In genomic region chr18:49321800-49322461, GRCh38 we compare ENCODE assay signal across 19 cellular contexts.
DNase-seq lines count a peak whose midpoint lies in the region; ATAC-seq and TF ChIP-seq lines count a peak whose summit lies in the region.
"Had no signal": no experiment of that assay in that cellular context is flagged by ENCODE, and none has a peak within 500 bp of the region (broad histone marks: within the 10 kb centered on the region; RNA-seq: fewer than 3 reads in every experiment).

No MANE protein-coding gene starts in this region.

- H3K4me3 ChIP-seq in breast epithelium (no peak overlapping the region), astrocyte of the cerebellum (ENCODE audit: low read depth, low read length) (no peak overlapping the region), foreskin fibroblast (ENCODE audit: low read depth in 1 of 2, low read length in 2 of 2) (no peak overlapping the region)
- H3K4me3 ChIP-seq: colonic mucosa, tibial artery had no signal

- no peak for ATAC-seq in GM21737 (IDR thresholded peaks at IDR 0.05; ENCODE audit: unreplicated experiment)
- no peak for ATAC-seq in sciatic nerve
- ATAC-seq: left ventricle myocardium superior, Right ventricle myocardium inferior had no signal

- H3K9me3 Mint-ChIP-seq in MCF 10A (ENCODE audit: unreplicated experiment), result no peaks in the 10 kb centered on the region
- H3K9me3 Mint-ChIP-seq: neural crest cell had no signal

- TF ChIP-seq POLR2A in breast epithelium (IDR thresholded peaks at IDR 0.05), result no peak

- BruUV-seq in MCF 10A (replicated peaks; lab: Mats Ljungman, UMichigan), result no TSS peak

- TF ChIP-seq CTCF in MCF 10A (IDR thresholded peaks at IDR 0.05; ENCODE audit: unreplicated experiment) (no peak), breast epithelium (IDR thresholded peaks at IDR 0.05) (no peak), astrocyte of the cerebellum (IDR thresholded peaks at IDR 0.05; ENCODE audit: low read depth, low read length, missing control alignments) (no peak), foreskin fibroblast (IDR thresholded peaks at IDR 0.05; ENCODE audit: low read depth, low read length) (no peak)

- H3K36me3 ChIP-seq in breast epithelium, result no peaks in the 10 kb centered on the region
- H3K36me3 ChIP-seq: colonic mucosa had no signal

- H3K27ac ChIP-seq in breast epithelium, result no peak overlapping the region
- H3K27ac ChIP-seq: colonic mucosa, tibial artery had no signal

- H3K4me3 Mint-ChIP-seq in MCF 10A (ENCODE audit: unreplicated experiment), result no peak overlapping the region
- H3K4me3 Mint-ChIP-seq: neural crest cell had no signal

- H3K27me3 Mint-ChIP-seq in MCF 10A (ENCODE audit: insufficient read depth, unreplicated experiment), result no peaks in the 10 kb centered on the region

- no peaks in the 10 kb centered on the region for H3K27me3 ChIP-seq in breast epithelium
- H3K27me3 ChIP-seq: colonic mucosa, tibial artery had no signal

- H3K27ac Mint-ChIP-seq in MCF 10A (ENCODE audit: low read depth, unreplicated experiment), result peak overlapping the region; percentile 27

- no peaks in the 10 kb centered on the region for H3K9me3 ChIP-seq in breast epithelium
- H3K9me3 ChIP-seq: colonic mucosa, tibial artery had no signal

- CTCF ChIA-PET in MCF 10A (lab: Yijun Ruan, JAX), result no interaction called here

- no peaks in the 10 kb centered on the region for H3K4me1 ChIP-seq in breast epithelium
- H3K4me1 ChIP-seq: colonic mucosa had no signal

- in situ Hi-C loops in astrocyte of the cerebellum (cut with HindIII; ENCODE audit: low sequenced_read_pairs) (no loop called here), KBM-7 (cut with MboI; ENCODE audit: low pct_unique_long_range_greater_than_20kb, low sequenced_read_pairs) (no loop called here)

- no peaks in the 10 kb centered on the region for H3K36me3 Mint-ChIP-seq in MCF 10A (ENCODE audit: insufficient read depth, unreplicated experiment)

- peak; percentile 53 for DNase-seq in MCF 10A (ENCODE audit: unreplicated experiment)
- no peak for DNase-seq in breast epithelium (ENCODE audit: low spot score in 2 of 2)
- DNase-seq in astrocyte of the cerebellum (ENCODE audit: low read depth), result peak; percentile 26
- DNase-seq in foreskin fibroblast, result peak; percentile 24 to 66
- no peak for DNase-seq in NCI-H146 treated with DMSO at 0.1 percent for 48 hours (lab: John Stamatoyannopoulos, UW; ENCODE audit: unreplicated experiment)
- no peak for DNase-seq in sciatic nerve (ENCODE audit: low spot score)
- DNase-seq in KBM-7, result no peak
- DNase-seq: activated CD8-positive, alpha-beta memory T cell treated with anti-CD3 and anti-CD28 coated beads for 24 hours; colonic mucosa; DMS153; H7; left ventricle myocardium superior; NCI-H1105; NCI-H510A treated with DMSO at 0.1 percent for 48 hours; stimulated activated CD4-positive, alpha-beta T cell treated with anti-CD3 and anti-CD28 coated beads, Interleukin-12 subunit alpha, Interleukin-12 subunit beta, amount 100 ng/mL, for 4 hours; tibial artery had no signal

- intact Hi-C loops in MCF 10A (cut with micrococcal nuclease) (no loop called here), breast epithelium (cut with DNase I; ENCODE audit: low total_unique reads) (no loop called here), sciatic nerve (cut with DNase I) (no loop called here)

- H3K4me1 Mint-ChIP-seq in MCF 10A (ENCODE audit: insufficient read depth, unreplicated experiment), result peaks cover 6% of the 10 kb centered on the region
- H3K4me1 Mint-ChIP-seq: neural crest cell had no signal

- POLR2A ChIA-PET in MCF 10A (lab: Yijun Ruan, JAX), result interaction anchor here (0.7 to 1.5 kb wide), 3 partner anchors 10 to 297 kb away, joined by 3 to 9 read pairs (median 3); no protein-coding TSS in a partner anchor

Comparison
In these comparisons a context has a peak if more than half of its experiments do, and no peak if none do; other contexts are left out.
1. DNase-seq: peak in MCF 10A (single experiment), astrocyte of the cerebellum (single experiment) and foreskin fibroblast (2 of 2); none in breast epithelium (0 of 2), NCI-H146 treated with DMSO at 0.1 percent for 48 hours (single experiment), sciatic nerve (single experiment) and KBM-7 (single experiment).